ENCODE assay signal across 13 cellular contexts in the genomic region with DNA sequence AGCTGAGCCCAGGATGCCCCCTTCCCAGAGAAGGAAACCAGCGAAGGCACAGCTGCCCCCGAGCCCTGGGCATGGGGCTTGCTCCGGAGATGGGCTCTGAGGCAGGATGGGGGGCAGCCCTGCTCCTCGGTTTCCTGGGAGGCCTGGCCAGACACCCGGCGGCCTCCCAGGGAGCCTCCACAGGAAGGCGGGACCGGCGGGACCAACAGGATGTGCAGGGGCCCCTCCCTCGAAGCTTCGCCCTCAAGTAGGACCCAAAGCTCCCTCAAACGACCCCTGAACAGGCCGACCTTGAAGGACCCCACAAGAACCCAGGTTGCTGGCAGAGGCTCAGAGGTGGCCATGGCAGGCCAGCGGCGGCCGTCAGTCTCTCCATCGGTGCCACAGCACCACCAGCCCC. TPM values are rescaled to one million over a fixed set of nuclear protein-coding genes. Genes with fewer than 3 reads are reported as not detected.
A peak's percentile ranks its signal among the peaks of the same experiment; 100 is the strongest.
DNase-seq lines count a peak whose midpoint lies in the region; ATAC-seq and TF ChIP-seq lines count a peak whose summit lies in the region.
"Had no signal": no experiment of that assay in that cellular context is flagged by ENCODE, and none has a peak within 500 bp of the region (broad histone marks: within the 10 kb centered on the region; RNA-seq: fewer than 3 reads in every experiment).

No MANE protein-coding gene starts in this region.

- no peaks in the 10 kb centered on the region for H4K20me1 ChIP-seq in HCT116 (ENCODE audit: insufficient read depth)

- no peaks in the 10 kb centered on the region for H3K27me3 Mint-ChIP-seq in activated CD8-positive, alpha-beta T cell treated with anti-CD3 and anti-CD28 coated beads, Interleukin-2, amount 10 ng/mL, durations not matched to agents 7 days and 5 days (ENCODE audit: low read depth)

- RAD21 ChIA-PET in HCT116 (lab: Charles Lee; ENCODE audit: low non-redundant PET in 1 of 2, low total read pairs in 2 of 2, uncharacterized antibody in 2 of 2, unreplicated experiment in 2 of 2) = no interaction called here

- no peak for TF ChIP-seq POLR2A in HCT116 (IDR thresholded peaks at IDR 0.05; ENCODE audit: borderline replicate concordance, extremely low read depth, insufficient read depth, insufficient read length)
- TF ChIP-seq POLR2A in stomach (IDR thresholded peaks at IDR 0.05) = no peak

- no peak for TF ChIP-seq RAD21 in HCT116 (IDR thresholded peaks at IDR 0.05; ENCODE audit: low read depth)

- no peaks in the 10 kb centered on the region for H3K9me3 ChIP-seq in HCT116 (ENCODE audit: control insufficient read depth in 1 of 2, insufficient read depth in 1 of 2, low read depth in 1 of 2, low read length in 2 of 2)
- no peaks in the 10 kb centered on the region for H3K9me3 ChIP-seq in SJSA1 (replicated peaks)
- H3K9me3 ChIP-seq in heart right ventricle = no peaks in the 10 kb centered on the region
- H3K9me3 ChIP-seq in stomach = no peaks in the 10 kb centered on the region

- no peak overlapping the region for H3K4me3 Mint-ChIP-seq in activated CD8-positive, alpha-beta T cell treated with anti-CD3 and anti-CD28 coated beads, Interleukin-2, amount 10 ng/mL, durations not matched to agents 7 days and 5 days
- H3K4me3 Mint-ChIP-seq: activated CD8-positive, alpha-beta T cell treated with anti-CD3 and anti-CD28 coated beads for 36 hours had no signal

- CTCF ChIA-PET in HCT116 (lab: Charles Lee) = interaction anchor here (1.7 kb wide), 1 partner anchor 12 kb away, joined by 7 read pairs; a partner anchor contains a TSS
- CTCF ChIA-PET in activated CD8-positive, alpha-beta T cell treated with anti-CD3 and anti-CD28 coated beads, Interleukin-2, amount 10 ng/mL, durations not matched to agents 7 days and 5 days (lab: Charles Lee) = interaction anchor here (1.9 kb wide), 1 partner anchor 11 kb away, joined by 6 read pairs; a partner anchor contains a TSS

- H3K79me2 ChIP-seq in HCT116 (ENCODE audit: insufficient read depth, low read length) = peaks cover 26% of the 10 kb centered on the region; the same call in 1 of the 2 replicates

- H3K4me1 ChIP-seq in HCT116 (ENCODE audit: control insufficient read depth in 1 of 2, insufficient read depth in 2 of 2, low read length in 2 of 2) = peaks cover 47 to 72% of the 10 kb centered on the region in 2 experiments
- H3K4me1 ChIP-seq in SJSA1 (replicated peaks) = peaks cover 65% of the 10 kb centered on the region
- peaks cover 16 to 76% (median 42%) of the 10 kb centered on the region in 9 donors for H3K4me1 ChIP-seq in heart right ventricle
- peaks cover 27 to 55% (median 51%) of the 10 kb centered on the region in 4 donors for H3K4me1 ChIP-seq in stomach

- TF ChIP-seq CTCF in HCT116 (IDR thresholded peaks at IDR 0.05 in 2 of 3, conservative IDR thresholded peaks at IDR 0.05 in 1 of 3; ENCODE audit: borderline replicate concordance in 1 of 3, insufficient read depth in 1 of 3, low read depth in 2 of 3, low read length in 2 of 3) (no peak), heart right ventricle (IDR thresholded peaks at IDR 0.05) (no peak), stomach (IDR thresholded peaks at IDR 0.05) (no peak)

- BruUV-seq in HCT116 (replicated peaks; lab: Mats Ljungman, UMichigan) = no TSS peak

- H3K4me3 ChIP-seq in HCT116 (replicated peaks in 1 of 2; ENCODE audit: low read depth in 1 of 2, low read length in 2 of 2) (peak overlapping the region; percentile 32 to 55), SJSA1 (peak overlapping the region; percentile 25), heart right ventricle (peak overlapping the region in 7 of 10 donors; percentile 8 to 40 (median 30)), stomach (peak overlapping the region in 2 of 4 donors; percentile 10 to 31)

- no peak for TF ChIP-seq EP300 in stomach (IDR thresholded peaks at IDR 0.05)

- H3K27ac ChIP-seq in HCT116 (ENCODE audit: low read depth, low read length) (peak overlapping the region; percentile 95), SJSA1 (peak overlapping the region; percentile 66), heart right ventricle (peak overlapping the region; percentile 60 to 88 (median 80)), stomach (peak overlapping the region; percentile 45 to 88 (median 76))

- H3K36me3 Mint-ChIP-seq in activated CD8-positive, alpha-beta T cell treated with anti-CD3 and anti-CD28 coated beads, Interleukin-2, amount 10 ng/mL, durations not matched to agents 7 days and 5 days (ENCODE audit: low read depth) = no peaks in the 10 kb centered on the region

- peak overlapping the region; percentile 88 for H3K4me2 ChIP-seq in HCT116 (ENCODE audit: low read length)

- ATAC-seq in HCT116 = peak; percentile 26
- ATAC-seq in heart right ventricle = peak in 6 of 8 donors; percentile 2 to 41 (median 18)
- ATAC-seq in HG02973 (IDR thresholded peaks at IDR 0.05; ENCODE audit: unreplicated experiment) = no peak
- no peak for ATAC-seq in activated CD8-positive, alpha-beta T cell treated with anti-CD3 and anti-CD28 coated beads, Interleukin-2, amount 10 ng/mL, durations not matched to agents 7 days and 5 days

- no peak overlapping the region for H2AFZ ChIP-seq in HCT116 (ENCODE audit: low read depth, low read length, poor library complexity, severe bottlenecking)

- intact Hi-C loops in HCT116 (cut with micrococcal nuclease) (no loop called here), heart right ventricle (cut with DNase I) (no loop called here), stomach (cut with DNase I; ENCODE audit: low total_unique reads) (no loop called here)

- no peaks in the 10 kb centered on the region for H3K9me3 Mint-ChIP-seq in activated CD8-positive, alpha-beta T cell treated with anti-CD3 and anti-CD28 coated beads, Interleukin-2, amount 10 ng/mL, durations not matched to agents 7 days and 5 days (ENCODE audit: insufficient read depth)
- H3K9me3 Mint-ChIP-seq: activated CD8-positive, alpha-beta T cell treated with anti-CD3 and anti-CD28 coated beads for 36 hours had no signal

- DNase-seq in HCT116 (ENCODE audit: low read depth, low spot score) = no peak
- peak; percentile 86 to 90 for DNase-seq in SJSA1 (ENCODE audit: low read depth in 1 of 2, low spot score in 2 of 2)
- peak in 1 of 2 donors; percentile 36 for DNase-seq in heart right ventricle
- DNase-seq in stomach = no peak
- no peak for DNase-seq in GF-D8 (lab: John Stamatoyannopoulos, UW)
- no peak for DNase-seq in NCI-H2227 treated with DMSO at 0.1 percent for 48 hours (lab: John Stamatoyannopoulos, UW)
- no peak for DNase-seq in activated CD8-positive, alpha-beta T cell treated with anti-CD3 and anti-CD28 coated beads, Interleukin-2, amount 10 ng/mL, durations not matched to agents 7 days and 5 days
- DNase-seq: mesendoderm, NCI-H1105 treated with DMSO at 0.1 percent for 48 hours, NCI-H82 had no signal

- H3K4me1 Mint-ChIP-seq in activated CD8-positive, alpha-beta T cell treated with anti-CD3 and anti-CD28 coated beads, Interleukin-2, amount 10 ng/mL, durations not matched to agents 7 days and 5 days (ENCODE audit: low read depth) = peaks cover 33% of the 10 kb centered on the region

- H3K27me3 ChIP-seq in HCT116 (ENCODE audit: insufficient read depth, low read length) = no peaks in the 10 kb centered on the region
- no peaks in the 10 kb centered on the region for H3K27me3 ChIP-seq in SJSA1 (replicated peaks)
- peaks cover 0 to 18% (median 0%) of the 10 kb centered on the region in 7 donors for H3K27me3 ChIP-seq in heart right ventricle
- H3K27me3 ChIP-seq in stomach = peaks cover 0 to 19% (median 5%) of the 10 kb centered on the region in 3 donors

- H3K36me3 ChIP-seq in HCT116 (ENCODE audit: control insufficient read depth in 1 of 2, insufficient read depth in 2 of 2, low read length in 2 of 2) (no peaks in the 10 kb centered on the region), SJSA1 (peaks cover 8% of the 10 kb centered on the region; the same call in 1 of the 2 replicates), heart right ventricle (no peaks in the 10 kb centered on the region), stomach (no peaks in the 10 kb centered on the region)

- H3K9ac ChIP-seq in HCT116 (ENCODE audit: low read length) = peak overlapping the region; percentile 65

- 39 to 62% methylated on average over 17 of the region's 17 CpGs for WGBS in heart right ventricle, 2 donors
- WGBS in stomach, 5 donors = 17 to 37% (median 26%) methylated on average over 11 to 17 of the region's 17 CpGs; no CpG with 5 or more reads in 1 of the 5 donors

- H3K9me2 ChIP-seq in HCT116 (ENCODE audit: insufficient read depth) = no peaks in the 10 kb centered on the region

- POLR2A ChIA-PET in HCT116 (lab: Charles Lee) = interaction anchor here (0.6 kb wide), 1 partner anchor 109 kb away, joined by 3 read pairs; no protein-coding TSS in a partner anchor
- POLR2A ChIA-PET in activated CD8-positive, alpha-beta T cell treated with anti-CD3 and anti-CD28 coated beads, Interleukin-2, amount 10 ng/mL, durations not matched to agents 7 days and 5 days (lab: Charles Lee) = no interaction called here

- no peak overlapping the region for H3K27ac Mint-ChIP-seq in activated CD8-positive, alpha-beta T cell treated with anti-CD3 and anti-CD28 coated beads, Interleukin-2, amount 10 ng/mL, durations not matched to agents 7 days and 5 days
- H3K27ac Mint-ChIP-seq: activated CD8-positive, alpha-beta T cell treated with anti-CD3 and anti-CD28 coated beads for 36 hours had no signal

RNA-seq across cellular contexts. Expression of a gene that starts 11.7 kb away (rescaled TPM):
- total RNA-seq in HCT116 (2021; ENCODE audit: unreplicated experiment) (25.4 TPM), heart right ventricle (10 to 100 TPM in 3 of 10 donors, 1 to 10 TPM in 7; 7.8 to 14.0 (median 9.2) TPM), stomach (100 to 1,000 TPM in 1 of 5 donors, 10 to 100 TPM in 4; 12.9 to 105 (median 28.1) TPM)
- polyA plus RNA-seq in HCT116 (2012) = 19.3 and 20.2 TPM in 2 replicates
- 1.8 and 4.0 TPM in 2 replicates for total RNA-seq in SJSA1 (2014; rRNA removed; shearing (Covaris generic))
- polyA plus RNA-seq in heart right ventricle (10 to 100 TPM in 1 of 2 donors, 1 to 10 TPM in 1; 5.8 to 33.0 TPM), stomach (10 to 100 TPM; 17.4 to 27.3 (median 20.7) TPM)
- 10 to 100 TPM in 1 of 2 experiments, 1 to 10 TPM in 1; 10.0 to 10.9 TPM for total RNA-seq in activated CD8-positive, alpha-beta T cell treated with anti-CD3 and anti-CD28 coated beads, Interleukin-2, amount 10 ng/mL, durations not matched to agents 7 days and 5 days

RNA-seq across cellular contexts. Expression of a gene that starts 11.9 kb away (rescaled TPM):
- total RNA-seq in HCT116 (2021; ENCODE audit: unreplicated experiment) = 13.2 TPM
- polyA plus RNA-seq in HCT116 (2012) = 6.2 and 6.5 TPM in 2 replicates
- total RNA-seq in SJSA1 (2014; rRNA removed; shearing (Covaris generic)) = not detected in 2 replicates
- 1 to 10 TPM; 2.5 to 5.3 (median 3.0) TPM for total RNA-seq in heart right ventricle
- polyA plus RNA-seq in heart right ventricle = 10 to 100 TPM in 1 of 2 donors, under 1 TPM in 1; 0.62 to 10.6 TPM
- total RNA-seq in stomach = 10 to 100 TPM in 2 of 5 donors, 1 to 10 TPM in 3; 3.5 to 43.2 (median 8.3) TPM
- polyA plus RNA-seq in stomach = 10 to 100 TPM; 14.4 to 20.5 (median 15.1) TPM
- total RNA-seq in activated CD8-positive, alpha-beta T cell treated with anti-CD3 and anti-CD28 coated beads, Interleukin-2, amount 10 ng/mL, durations not matched to agents 7 days and 5 days = under 1 TPM; 0.52 to 0.58 TPM

RNA-seq across cellular contexts. Expression of a gene that starts 29.9 kb away (rescaled TPM):
- 1.7 TPM for total RNA-seq in HCT116 (2021; ENCODE audit: unreplicated experiment)
- polyA plus RNA-seq in HCT116 (2012) = 1.5 and 1.8 TPM in 2 replicates
- not detected in 2 replicates for total RNA-seq in SJSA1 (2014; rRNA removed; shearing (Covaris generic))
- not detected for total RNA-seq in heart right ventricle
- polyA plus RNA-seq in heart right ventricle = under 1 TPM; 0.03 to 0.15 TPM
- total RNA-seq in stomach = 10 to 100 TPM in 2 of 5 donors, 1 to 10 TPM in 1, under 1 TPM in 2; 0.89 to 37.9 (median 5.9) TPM
- 10 to 100 TPM in 1 of 3 donors, 1 to 10 TPM in 2; 2.8 to 16.2 (median 7.6) TPM for polyA plus RNA-seq in stomach
- not detected for total RNA-seq in activated CD8-positive, alpha-beta T cell treated with anti-CD3 and anti-CD28 coated beads, Interleukin-2, amount 10 ng/mL, durations not matched to agents 7 days and 5 days
- total RNA-seq: activated CD8-positive, alpha-beta T cell treated with anti-CD3 and anti-CD28 coated beads for 36 hours; posterior vena cava had no signal

RNA-seq across cellular contexts. Expression of a gene that starts 47.9 kb away (rescaled TPM):
- total RNA-seq in HCT116 (2021; ENCODE audit: unreplicated experiment) = 81.9 TPM
- 55.6 and 65.9 TPM in 2 replicates for polyA plus RNA-seq in HCT116 (2012)
- 11.6 and 17.9 TPM in 2 replicates for total RNA-seq in SJSA1 (2014; rRNA removed; shearing (Covaris generic))
- 10 to 100 TPM in 4 of 10 donors, 1 to 10 TPM in 6; 5.3 to 17.0 (median 9.0) TPM for total RNA-seq in heart right ventricle
- 10 to 100 TPM; 18.3 to 29.3 TPM for polyA plus RNA-seq in heart right ventricle
- 10 to 100 TPM; 11.7 to 84.9 (median 56.6) TPM for total RNA-seq in stomach
- polyA plus RNA-seq in stomach = 10 to 100 TPM; 20.3 to 45.4 (median 28.9) TPM
- total RNA-seq in activated CD8-positive, alpha-beta T cell treated with anti-CD3 and anti-CD28 coated beads, Interleukin-2, amount 10 ng/mL, durations not matched to agents 7 days and 5 days = 10 to 100 TPM; 55.0 to 59.0 TPM

Comparison
In these comparisons a context has a peak if more than half of its experiments do, and no peak if none do; other contexts are left out.
1. ATAC-seq: peak in HCT116 (single experiment) and heart right ventricle (6 of 8); none in HG02973 (single experiment) and activated CD8-positive, alpha-beta T cell treated with anti-CD3 and anti-CD28 coated beads, Interleukin-2, amount 10 ng/mL, durations not matched to agents 7 days and 5 days (single experiment).
2. DNase-seq: peak in SJSA1 (2 of 2); none in HCT116 (single experiment), stomach (single experiment), GF-D8 (single experiment), NCI-H2227 treated with DMSO at 0.1 percent for 48 hours (single experiment) and activated CD8-positive, alpha-beta T cell treated with anti-CD3 and anti-CD28 coated beads, Interleukin-2, amount 10 ng/mL, durations not matched to agents 7 days and 5 days (single experiment).
3. Peak in every context shown above with its lines, with median percentiles within 50 percentile points of each other: H3K27ac ChIP-seq.